In genomic region chr4:152556283-152556682, GRCh38 we compare ENCODE assay signal across 16 cellular contexts. TPM values are rescaled to one million over a fixed set of nuclear protein-coding genes. Genes with fewer than 3 reads are reported as not detected.
DNase-seq lines count a peak whose midpoint lies in the region; ATAC-seq and TF ChIP-seq lines count a peak whose summit lies in the region.
"Had no signal": no experiment of that assay in that cellular context is flagged by ENCODE, and none has a peak within 500 bp of the region (broad histone marks: within the 10 kb centered on the region; RNA-seq: fewer than 3 reads in every experiment).

No MANE protein-coding gene starts in this region.

- H3K4me3 ChIP-seq in Loucy (ENCODE audit: low read length, poor library complexity, severe bottlenecking) (peak overlapping the region; percentile 1), ascending aorta (no peak overlapping the region)
- H3K4me3 ChIP-seq: thoracic aorta had no signal

- H3K9ac ChIP-seq in Loucy (ENCODE audit: low read depth, low read length, poor library complexity, severe bottlenecking), result no peak overlapping the region

- TF ChIP-seq CTCF in Loucy (conservative IDR thresholded peaks at IDR 0.05; ENCODE audit: low read length), result no peak
- no peak for TF ChIP-seq CTCF in activated CD8-positive, alpha-beta T cell treated with anti-CD3 and anti-CD28 coated beads for 36 hours (IDR thresholded peaks at IDR 0.05)
- TF ChIP-seq CTCF in ascending aorta (IDR thresholded peaks at IDR 0.05), result no peak

- peak overlapping the region; percentile 76 for H3K27ac Mint-ChIP-seq in activated CD4-positive, alpha-beta T cell treated with anti-CD3 and anti-CD28 coated beads, Interleukin-2, amount 10 ng/mL, durations not matched to agents 24 days and 14 days
- peak overlapping the region; percentile 81 for H3K27ac Mint-ChIP-seq in activated CD8-positive, alpha-beta T cell treated with anti-CD3 and anti-CD28 coated beads for 36 hours
- H3K27ac Mint-ChIP-seq in naive thymus-derived CD8-positive, alpha-beta T cell, result peak overlapping the region in 7 of 10 donors; percentile 57 to 89 (median 72)

- H3K27me3 ChIP-seq in Loucy (ENCODE audit: insufficient read depth, low read length, poor library complexity, severe bottlenecking) (no peaks in the 10 kb centered on the region), ascending aorta (no peaks in the 10 kb centered on the region)
- H3K27me3 ChIP-seq: spleen had no signal

- no peak overlapping the region for H3K27ac ChIP-seq in ascending aorta
- H3K27ac ChIP-seq: thoracic aorta had no signal

- H3K27me3 Mint-ChIP-seq in activated CD4-positive, alpha-beta T cell treated with anti-CD3 and anti-CD28 coated beads, Interleukin-2, amount 10 ng/mL, durations not matched to agents 24 days and 14 days, result no peaks in the 10 kb centered on the region
- H3K27me3 Mint-ChIP-seq in activated CD8-positive, alpha-beta T cell treated with anti-CD3 and anti-CD28 coated beads for 36 hours, result no peaks in the 10 kb centered on the region
- H3K27me3 Mint-ChIP-seq in naive thymus-derived CD8-positive, alpha-beta T cell, result no peaks in the 10 kb centered on the region

- H3K36me3 ChIP-seq in Loucy (ENCODE audit: insufficient read depth, low read length), result no peaks in the 10 kb centered on the region
- H3K36me3 ChIP-seq in ascending aorta, result no peaks in the 10 kb centered on the region
- H3K36me3 ChIP-seq: spleen, thoracic aorta had no signal

- H3K9me3 ChIP-seq in Loucy (ENCODE audit: insufficient read depth, low read depth, low read length) (no peaks in the 10 kb centered on the region), ascending aorta (no peaks in the 10 kb centered on the region)
- H3K9me3 ChIP-seq: spleen, thoracic aorta had no signal

- H2AFZ ChIP-seq in Loucy (ENCODE audit: low read length), result peak overlapping the region; percentile 64

- H3K4me1 ChIP-seq in Loucy (ENCODE audit: insufficient read depth, low read length, poor library complexity, severe bottlenecking) (peaks cover 28% of the 10 kb centered on the region), ascending aorta (no peaks in the 10 kb centered on the region)

- H3K79me2 ChIP-seq in Loucy (ENCODE audit: insufficient read depth, low read length), result no peaks in the 10 kb centered on the region

- no peaks in the 10 kb centered on the region for H3K9me2 ChIP-seq in Loucy (replicated peaks; ENCODE audit: low read depth, low read length)

- POLR2A ChIA-PET in activated CD8-positive, alpha-beta T cell treated with anti-CD3 and anti-CD28 coated beads for 36 hours (lab: Charles Lee), result interaction anchor here (1.8 to 6.8 kb wide), 2 partner anchors 17 to 20 kb away, joined by 3 to 44 read pairs; partner anchors contain the start of gene FBXW7
- POLR2A ChIA-PET in naive thymus-derived CD8-positive, alpha-beta T cell (lab: Charles Lee), result interaction anchor here (5.5 kb wide), 1 partner anchor 20 kb away, joined by 68 read pairs; the partner anchor contains the start of gene FBXW7

- peak; percentile 68 for DNase-seq in activated CD4-positive, alpha-beta T cell treated with anti-CD3 and anti-CD28 coated beads, Interleukin-2, amount 10 ng/mL, durations not matched to agents 24 days and 14 days
- DNase-seq in activated CD4-positive, alpha-beta T cell treated with anti-CD3 and anti-CD28 coated beads, Interleukin-2, amount 50 U/mL, for 1 hour, result no peak
- no peak for DNase-seq in activated CD8-positive, alpha-beta T cell treated with anti-CD3 and anti-CD28 coated beads for 36 hours
- DNase-seq in naive thymus-derived CD8-positive, alpha-beta T cell, result no peak
- no peak for DNase-seq in ascending aorta (ENCODE audit: low spot score in 2 of 2)
- DNase-seq in NOMO-1 (lab: John Stamatoyannopoulos, UW; ENCODE audit: unreplicated experiment in 2 of 2), result no peak
- DNase-seq in stimulated activated CD8-positive, alpha-beta memory T cell treated with anti-CD3 and anti-CD28 coated beads, Interleukin-4, amount 100 ng/mL, for 48 hours, result no peak
- DNase-seq: Calu3, foreskin melanocyte, immature natural killer cell, NCI-H1436 treated with DMSO at 0.1 percent for 48 hours, NCI-H524 treated with DMSO at 0.1 percent for 48 hours, spleen had no signal

- CTCF ChIA-PET in activated CD8-positive, alpha-beta T cell treated with anti-CD3 and anti-CD28 coated beads for 36 hours (lab: Charles Lee), result interaction anchor here (1.8 kb wide), 1 partner anchor 55 kb away, joined by 6 read pairs; no protein-coding TSS in a partner anchor

- intact Hi-C loops in activated CD4-positive, alpha-beta T cell treated with anti-CD3 and anti-CD28 coated beads, Interleukin-2, amount 10 ng/mL, durations not matched to agents 24 days and 14 days (cut with micrococcal nuclease), result loop anchor here (10.0 kb wide), 1 partner anchor 461 kb away; no protein-coding TSS in a partner anchor
- intact Hi-C loops in activated CD8-positive, alpha-beta T cell treated with anti-CD3 and anti-CD28 coated beads for 36 hours (cut with micrococcal nuclease), result no loop called here
- intact Hi-C loops in ascending aorta (cut with DNase I), result no loop called here

- no peaks in the 10 kb centered on the region for H4K20me1 ChIP-seq in Loucy (ENCODE audit: insufficient read depth, low read length, poor library complexity, severe bottlenecking)

- H3K36me3 Mint-ChIP-seq in activated CD4-positive, alpha-beta T cell treated with anti-CD3 and anti-CD28 coated beads, Interleukin-2, amount 10 ng/mL, durations not matched to agents 24 days and 14 days (ENCODE audit: low read depth), result peaks cover 9% of the 10 kb centered on the region
- no peaks in the 10 kb centered on the region for H3K36me3 Mint-ChIP-seq in activated CD8-positive, alpha-beta T cell treated with anti-CD3 and anti-CD28 coated beads for 36 hours (ENCODE audit: low read depth)
- no peaks in the 10 kb centered on the region for H3K36me3 Mint-ChIP-seq in naive thymus-derived CD8-positive, alpha-beta T cell
- H3K36me3 Mint-ChIP-seq: immature natural killer cell had no signal

- H3F3A ChIP-seq in Loucy (ENCODE audit: low read depth), result no peaks in the 10 kb centered on the region

- H3K4me3 Mint-ChIP-seq in activated CD4-positive, alpha-beta T cell treated with anti-CD3 and anti-CD28 coated beads, Interleukin-2, amount 10 ng/mL, durations not matched to agents 24 days and 14 days, result peak overlapping the region; percentile 42
- peak overlapping the region; percentile 31 for H3K4me3 Mint-ChIP-seq in activated CD8-positive, alpha-beta T cell treated with anti-CD3 and anti-CD28 coated beads for 36 hours
- H3K4me3 Mint-ChIP-seq in naive thymus-derived CD8-positive, alpha-beta T cell, result peak overlapping the region in 2 of 10 donors; percentile 17 to 41

- peak overlapping the region; percentile 5 for H3K4me2 ChIP-seq in Loucy (ENCODE audit: low read depth, low read length, poor library complexity, severe bottlenecking)

- H3K9me3 Mint-ChIP-seq in activated CD4-positive, alpha-beta T cell treated with anti-CD3 and anti-CD28 coated beads, Interleukin-2, amount 10 ng/mL, durations not matched to agents 24 days and 14 days, result peaks cover 3% of the 10 kb centered on the region
- peaks cover 1% of the 10 kb centered on the region for H3K9me3 Mint-ChIP-seq in activated CD8-positive, alpha-beta T cell treated with anti-CD3 and anti-CD28 coated beads for 36 hours
- no peaks in the 10 kb centered on the region for H3K9me3 Mint-ChIP-seq in naive thymus-derived CD8-positive, alpha-beta T cell
- H3K9me3 Mint-ChIP-seq: immature natural killer cell had no signal

- ATAC-seq in activated CD8-positive, alpha-beta T cell treated with anti-CD3 and anti-CD28 coated beads for 36 hours, result no peak
- ATAC-seq in naive thymus-derived CD8-positive, alpha-beta T cell, result no peak
- ATAC-seq: Right ventricle myocardium inferior had no signal

- peaks cover 36% of the 10 kb centered on the region for H3K4me1 Mint-ChIP-seq in activated CD4-positive, alpha-beta T cell treated with anti-CD3 and anti-CD28 coated beads, Interleukin-2, amount 10 ng/mL, durations not matched to agents 24 days and 14 days
- H3K4me1 Mint-ChIP-seq in activated CD8-positive, alpha-beta T cell treated with anti-CD3 and anti-CD28 coated beads for 36 hours (ENCODE audit: low read depth), result peaks cover 47% of the 10 kb centered on the region
- H3K4me1 Mint-ChIP-seq in naive thymus-derived CD8-positive, alpha-beta T cell, result peaks cover 19 to 47% (median 41%) of the 10 kb centered on the region in 4 donors

RNA-seq across cellular contexts. Expression of gene FBXW7, which starts 20.4 kb away (rescaled TPM):
- 42.2 and 49.1 TPM in 2 replicates for total RNA-seq in activated CD4-positive, alpha-beta T cell treated with anti-CD3 and anti-CD28 coated beads, Interleukin-2, amount 10 ng/mL, durations not matched to agents 24 days and 14 days
- 10 to 100 TPM; 32.6 to 35.1 TPM for total RNA-seq in activated CD8-positive, alpha-beta T cell treated with anti-CD3 and anti-CD28 coated beads for 36 hours
- total RNA-seq in naive thymus-derived CD8-positive, alpha-beta T cell, result 100 to 1,000 TPM; 110 to 126 TPM
- polyA plus RNA-seq in naive thymus-derived CD8-positive, alpha-beta T cell, result 10 to 100 TPM; 30.0 to 41.4 (median 31.5) TPM
- total RNA-seq in ascending aorta, result 128 TPM
